In the genomic region with DNA sequence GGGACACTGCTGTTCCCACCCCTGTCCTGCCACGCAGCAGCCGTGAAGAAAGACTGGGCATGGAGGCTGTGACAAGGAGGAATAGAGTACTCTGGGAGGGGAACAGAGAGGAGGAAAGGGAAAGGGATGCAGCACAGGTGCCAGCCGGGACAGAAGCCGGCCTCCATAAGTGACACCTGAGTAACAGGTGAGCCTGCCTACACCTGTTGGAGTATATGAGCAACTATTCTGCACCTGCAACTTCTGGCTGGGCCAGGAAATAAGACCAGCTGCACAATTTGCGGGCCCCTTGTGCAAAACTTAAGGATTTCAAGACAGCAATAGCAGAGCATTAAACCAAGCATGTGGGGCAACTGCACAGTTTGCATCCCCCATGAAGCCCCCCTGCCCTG, we compare ENCODE assay signal across 10 cellular contexts.
A peak's percentile ranks its signal among the peaks of the same experiment; 100 is the strongest.
DNase-seq lines count a peak whose midpoint lies in the region; ATAC-seq and TF ChIP-seq lines count a peak whose summit lies in the region.
"Had no signal": no experiment of that assay in that cellular context is flagged by ENCODE, and none has a peak within 500 bp of the region (broad histone marks: within the 10 kb centered on the region; RNA-seq: fewer than 3 reads in every experiment).

No MANE protein-coding gene starts in this region.

- peak overlapping the region; percentile 75 for H3K4me2 ChIP-seq in hepatocyte

- H3K9me3 Mint-ChIP-seq in activated T-cell treated with anti-CD3 and anti-CD28 coated beads, Interleukin-2, amount 50 U/mL, for 72 hours = no peaks in the 10 kb centered on the region
- no peaks in the 10 kb centered on the region for H3K9me3 Mint-ChIP-seq in stimulated activated memory B cell treated with anti-CD40 and anti-IgM and Interleukin-4, amounts not matched to agents 10 μg/mL and 1 μg/mL and 100 μg/mL, for 72 hours

- no peaks in the 10 kb centered on the region for H3K9me2 ChIP-seq in hepatocyte (replicated peaks; ENCODE audit: insufficient read depth)

- peaks cover 28% of the 10 kb centered on the region for H3K4me1 Mint-ChIP-seq in activated T-cell treated with anti-CD3 and anti-CD28 coated beads, Interleukin-2, amount 50 U/mL, for 72 hours (ENCODE audit: low read depth)
- peaks cover 32% of the 10 kb centered on the region for H3K4me1 Mint-ChIP-seq in stimulated activated memory B cell treated with anti-CD40 and anti-IgM and Interleukin-4, amounts not matched to agents 10 μg/mL and 1 μg/mL and 100 μg/mL, for 72 hours

- H3K36me3 Mint-ChIP-seq in activated T-cell treated with anti-CD3 and anti-CD28 coated beads, Interleukin-2, amount 50 U/mL, for 72 hours (ENCODE audit: insufficient read depth in 2 of 2) = no peaks in the 10 kb centered on the region
- no peaks in the 10 kb centered on the region for H3K36me3 Mint-ChIP-seq in stimulated activated memory B cell treated with anti-CD40 and anti-IgM and Interleukin-4, amounts not matched to agents 10 μg/mL and 1 μg/mL and 100 μg/mL, for 72 hours

- H3K79me2 ChIP-seq in hepatocyte = peaks cover 72% of the 10 kb centered on the region

- peaks cover 8% of the 10 kb centered on the region for H3K27me3 Mint-ChIP-seq in activated T-cell treated with anti-CD3 and anti-CD28 coated beads, Interleukin-2, amount 50 U/mL, for 72 hours (ENCODE audit: low read depth)
- H3K27me3 Mint-ChIP-seq in stimulated activated memory B cell treated with anti-CD40 and anti-IgM and Interleukin-4, amounts not matched to agents 10 μg/mL and 1 μg/mL and 100 μg/mL, for 72 hours = peaks cover 52% of the 10 kb centered on the region

- H3K27me3 ChIP-seq in hepatocyte (no peaks in the 10 kb centered on the region), aorta (ENCODE audit: control insufficient read depth in 1 of 2, insufficient read depth in 2 of 2, low read length in 1 of 2) (no peaks in the 10 kb centered on the region)
- H3K27me3 ChIP-seq: ascending aorta had no signal

- no peak overlapping the region for H3K27ac Mint-ChIP-seq in activated T-cell treated with anti-CD3 and anti-CD28 coated beads, Interleukin-2, amount 50 U/mL, for 72 hours
- H3K27ac Mint-ChIP-seq in stimulated activated memory B cell treated with anti-CD40 and anti-IgM and Interleukin-4, amounts not matched to agents 10 μg/mL and 1 μg/mL and 100 μg/mL, for 72 hours = peak overlapping the region; percentile 83

- no peak for ATAC-seq in activated T-cell treated with anti-CD3 and anti-CD28 coated beads, Interleukin-2, amount 50 U/mL, for 72 hours (replicated peaks in 1 of 2)
- ATAC-seq in stimulated activated memory B cell treated with anti-CD40 and anti-IgM and Interleukin-4, amounts not matched to agents 10 μg/mL and 1 μg/mL and 100 μg/mL, for 72 hours = no peak
- no peak for ATAC-seq in aorta (ENCODE audit: low FRiP score)

- H3K4me3 ChIP-seq in hepatocyte (no peak overlapping the region), aorta (ENCODE audit: low read length in 2 of 2) (no peak overlapping the region)

- H4K20me1 ChIP-seq in hepatocyte (ENCODE audit: insufficient read depth, poor library complexity, severe bottlenecking) = peaks cover 4% of the 10 kb centered on the region

- no peak for TF ChIP-seq CTCF in hepatocyte (IDR thresholded peaks at IDR 0.05; ENCODE audit: poor library complexity)

- H3K4me1 ChIP-seq in hepatocyte (ENCODE audit: insufficient read depth) (peaks cover 36% of the 10 kb centered on the region), aorta (ENCODE audit: control insufficient read depth in 1 of 2, insufficient read depth in 2 of 2, low read length in 2 of 2) (no peaks in the 10 kb centered on the region)
- H3K4me1 ChIP-seq: ascending aorta had no signal

- H3K36me3 ChIP-seq in hepatocyte (replicated peaks; ENCODE audit: insufficient read depth, low read depth) (no peaks in the 10 kb centered on the region), aorta (ENCODE audit: control insufficient read depth in 1 of 2, insufficient read depth in 2 of 2, low read length in 1 of 2) (no peaks in the 10 kb centered on the region)
- H3K36me3 ChIP-seq: ascending aorta had no signal

- DNase-seq in activated T-cell treated with anti-CD3 and anti-CD28 coated beads, Interleukin-2, amount 50 U/mL, for 72 hours = no peak
- DNase-seq in activated T-cell treated with anti-CD3 and anti-CD28 coated beads for 4 hours (no peak), NCI-H510A treated with DMSO at 0.1 percent for 48 hours (lab: John Stamatoyannopoulos, UW) (peak; percentile 43), hepatocyte (ENCODE audit: low spot score) (no peak), NCI-H446 (lab: John Stamatoyannopoulos, UW) (no peak), LoVo (ENCODE audit: low spot score) (no peak), aorta (no peak)
- DNase-seq: NCI-H2227 treated with DMSO at 0.1 percent for 48 hours had no signal

- intact Hi-C loops in aorta (cut with DNase I) = no loop called here

- no peak overlapping the region for H2AFZ ChIP-seq in hepatocyte

- WGBS in hepatocyte (ENCODE audit: low lambda C conversion rate, missing lambda C conversion rate) = 84% methylated on average over 5 of the region's 5 CpGs
- WGBS in aorta, 2 donors = 81 to 98% methylated on average over 5 of the region's 5 CpGs

- peak overlapping the region; percentile 85 for H3K27ac ChIP-seq in hepatocyte
- H3K27ac ChIP-seq in aorta (ENCODE audit: low read depth in 1 of 2, low read length in 2 of 2) = no peak overlapping the region
- H3K27ac ChIP-seq: ascending aorta had no signal

- H3K9me3 ChIP-seq in hepatocyte (ENCODE audit: low read depth) = no peaks in the 10 kb centered on the region
- no peaks in the 10 kb centered on the region for H3K9me3 ChIP-seq in aorta (ENCODE audit: control insufficient read depth, low read length)
- H3K9me3 ChIP-seq: ascending aorta had no signal

- H3K4me3 Mint-ChIP-seq in activated T-cell treated with anti-CD3 and anti-CD28 coated beads, Interleukin-2, amount 50 U/mL, for 72 hours = peak overlapping the region; percentile 3 to 33
- H3K4me3 Mint-ChIP-seq in stimulated activated memory B cell treated with anti-CD40 and anti-IgM and Interleukin-4, amounts not matched to agents 10 μg/mL and 1 μg/mL and 100 μg/mL, for 72 hours = peak overlapping the region; percentile 19
